Comparison of ENCODE assay signal across 8 cellular contexts in the genomic region with DNA sequence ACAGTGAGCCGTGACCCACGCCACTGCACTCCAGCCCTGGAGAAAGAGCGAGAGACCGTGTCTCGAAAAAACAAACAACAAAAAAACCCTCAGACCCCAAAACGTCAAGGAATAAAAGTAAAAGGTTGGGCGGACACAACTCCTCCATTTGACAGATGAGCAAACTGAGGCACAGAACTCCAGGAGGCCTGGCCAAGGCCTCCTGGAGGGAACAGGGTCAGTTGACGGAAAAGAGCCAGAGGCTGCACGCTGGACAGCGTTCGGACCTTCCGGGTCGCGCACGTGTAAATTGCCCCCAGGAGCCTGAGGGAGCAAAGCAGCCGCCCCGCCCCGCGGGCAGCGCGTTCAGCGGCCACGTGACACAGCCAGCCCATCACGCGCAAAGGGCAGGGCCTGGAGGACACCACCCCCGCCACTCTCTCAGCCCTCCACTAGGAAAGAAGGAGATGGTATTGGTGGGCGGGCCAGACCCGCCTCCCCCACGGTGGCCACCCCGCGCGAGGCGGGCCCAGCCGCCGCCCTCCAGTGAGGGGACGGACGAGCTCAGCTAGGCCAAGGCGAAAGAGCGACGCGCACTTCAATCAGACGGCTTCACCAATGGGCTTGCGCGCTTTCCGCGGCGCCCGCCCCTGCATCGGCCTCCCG.
A peak's percentile ranks its signal among the peaks of the same experiment; 100 is the strongest.
DNase-seq lines count a peak whose midpoint lies in the region; ATAC-seq and TF ChIP-seq lines count a peak whose summit lies in the region.

No MANE protein-coding gene starts in this region.

- peak; percentile 88 for ATAC-seq in HG02678 (IDR thresholded peaks at IDR 0.05; ENCODE audit: unreplicated experiment)
- ATAC-seq in activated naive CD8-positive, alpha-beta T cell treated with anti-CD3 and anti-CD28 coated beads, Interleukin-2, amount 10 ng/mL, durations not matched to agents 7 days and 5 days (ENCODE audit: low read depth), result peak; percentile 93

- H3K4me1 Mint-ChIP-seq in activated naive CD8-positive, alpha-beta T cell treated with anti-CD3 and anti-CD28 coated beads, Interleukin-2, amount 10 ng/mL, durations not matched to agents 7 days and 5 days, result peaks cover 37% of the 10 kb centered on the region
- peaks cover 43% of the 10 kb centered on the region for H3K4me1 Mint-ChIP-seq in osteocyte (ENCODE audit: unreplicated experiment)

- POLR2A ChIA-PET in activated naive CD8-positive, alpha-beta T cell treated with anti-CD3 and anti-CD28 coated beads, Interleukin-2, amount 10 ng/mL, durations not matched to agents 7 days and 5 days (lab: Charles Lee), result interaction anchor here (0.7 to 1.9 kb wide), 7 partner anchors 8 to 18 kb away, joined by 3 to 9 read pairs (median 4); no protein-coding TSS in a partner anchor

- H3K9me3 ChIP-seq in thymus (ENCODE audit: control insufficient read depth), result no peaks in the 10 kb centered on the region

- H3K27me3 ChIP-seq in GM06990 (replicated peaks; ENCODE audit: control insufficient read depth, insufficient read depth, low read length) (no peaks in the 10 kb centered on the region), thymus (ENCODE audit: control insufficient read depth, insufficient read depth) (no peaks in the 10 kb centered on the region)

- peak overlapping the region; percentile 88 for H3K27ac Mint-ChIP-seq in activated naive CD8-positive, alpha-beta T cell treated with anti-CD3 and anti-CD28 coated beads, Interleukin-2, amount 10 ng/mL, durations not matched to agents 7 days and 5 days
- H3K27ac Mint-ChIP-seq in osteocyte (ENCODE audit: unreplicated experiment), result peak overlapping the region; percentile 72

- H3K4me3 Mint-ChIP-seq in activated naive CD8-positive, alpha-beta T cell treated with anti-CD3 and anti-CD28 coated beads, Interleukin-2, amount 10 ng/mL, durations not matched to agents 7 days and 5 days, result peak overlapping the region; percentile 81
- H3K4me3 Mint-ChIP-seq in osteocyte (ENCODE audit: unreplicated experiment), result peak overlapping the region; percentile 66

- H3K36me3 Mint-ChIP-seq in activated naive CD8-positive, alpha-beta T cell treated with anti-CD3 and anti-CD28 coated beads, Interleukin-2, amount 10 ng/mL, durations not matched to agents 7 days and 5 days, result peaks cover 11% of the 10 kb centered on the region
- H3K36me3 Mint-ChIP-seq in osteocyte (ENCODE audit: unreplicated experiment), result no peaks in the 10 kb centered on the region

- no peaks in the 10 kb centered on the region for H3K9me3 Mint-ChIP-seq in activated naive CD8-positive, alpha-beta T cell treated with anti-CD3 and anti-CD28 coated beads, Interleukin-2, amount 10 ng/mL, durations not matched to agents 7 days and 5 days
- H3K9me3 Mint-ChIP-seq in osteocyte (ENCODE audit: unreplicated experiment), result no peaks in the 10 kb centered on the region

- peak overlapping the region; percentile 99 for H3K27ac ChIP-seq in thymus (ENCODE audit: low read depth)

- no peaks in the 10 kb centered on the region for H3K27me3 Mint-ChIP-seq in activated naive CD8-positive, alpha-beta T cell treated with anti-CD3 and anti-CD28 coated beads, Interleukin-2, amount 10 ng/mL, durations not matched to agents 7 days and 5 days
- H3K27me3 Mint-ChIP-seq in osteocyte (ENCODE audit: unreplicated experiment), result no peaks in the 10 kb centered on the region

- DNase-seq in GM06990 (ENCODE audit: extremely low read depth, insufficient read length) (peak; percentile 100), NCI-H1105 treated with DMSO at 0.1 percent for 48 hours (lab: John Stamatoyannopoulos, UW) (peak; percentile 97), SKM-1 treated with dmso at 0.1 percent for 144 hours (lab: John Stamatoyannopoulos, UW; ENCODE audit: unreplicated experiment) (peak; percentile 82), head of caudate nucleus (peak; percentile 97 to 100 (median 99)), osteocyte (ENCODE audit: extremely low spot score, unreplicated experiment) (peak; percentile 99)
- DNase-seq in activated naive CD8-positive, alpha-beta T cell treated with anti-CD3 and anti-CD28 coated beads, Interleukin-2, amount 10 ng/mL, durations not matched to agents 7 days and 5 days, result peak; percentile 96

- H3K4me3 ChIP-seq in GM06990 (replicated peaks; ENCODE audit: low read depth, low read length) (peak overlapping the region; percentile 91), thymus (ENCODE audit: low read length) (peak overlapping the region; percentile 75)

- H3K36me3 ChIP-seq in GM06990 (ENCODE audit: control insufficient read depth, insufficient read depth, low read length) (no peaks in the 10 kb centered on the region), thymus (ENCODE audit: control insufficient read depth, insufficient read depth) (no peaks in the 10 kb centered on the region)

- intact Hi-C loops in head of caudate nucleus (cut with DNase I), result loop anchor here (5.0 kb wide), 1 partner anchor 83 kb away; a partner anchor contains a TSS

- no peak for TF ChIP-seq CTCF in GM06990 (IDR thresholded peaks at IDR 0.05; ENCODE audit: insufficient read depth, low read length, poor library complexity, severe bottlenecking)
- no peak for TF ChIP-seq CTCF in osteocyte (IDR thresholded peaks at IDR 0.05)

- 10% methylated on average over 50 of the region's 50 CpGs for WGBS in thymus

- H3K4me1 ChIP-seq in thymus (ENCODE audit: control insufficient read depth, insufficient read depth, low read length), result peaks cover 7% of the 10 kb centered on the region

Comparison
In these comparisons a context has a peak if more than half of its experiments do, and no peak if none do; other contexts are left out.
1. Peak in every context shown above with its lines: DNase-seq, ATAC-seq, H3K4me3 ChIP-seq and H3K27ac ChIP-seq.